In genomic region chr3:160027541-160028195, GRCh38 we compare ENCODE assay signal across 2 cellular contexts.
TF ChIP-seq lines count a peak whose summit lies in the region.

No MANE protein-coding gene starts in this region.

TF ChIP-seq in HEK293, 187 proteins besides CTCF, POLR2A, EP300 and RAD21:
- TF ChIP-seq PRDM2 (tag by site-specific recombination; IDR thresholded peaks at IDR 0.05; ENCODE audit: borderline replicate concordance) (no peak), ZNF133 (tag by site-specific recombination; IDR thresholded peaks at IDR 0.05) (no peak), ZNF211 (tag by site-specific recombination; IDR thresholded peaks at IDR 0.05; ENCODE audit: low read depth) (no peak), ZNF670 (tag by site-specific recombination; IDR thresholded peaks at IDR 0.05; ENCODE audit: low read depth) (no peak), ZNF394 (tag by site-specific recombination; IDR thresholded peaks at IDR 0.05; ENCODE audit: borderline replicate concordance) (peak; percentile 67; the same call in 1 of the 2 replicates), ZNF621 (tag by site-specific recombination; IDR thresholded peaks at IDR 0.05) (no peak), PRDM1 (tag by site-specific recombination; IDR thresholded peaks at IDR 0.05) (peak; percentile 63), ZNF449 (tag by site-specific recombination; IDR thresholded peaks at IDR 0.05) (peak; percentile 78), ZFP3 (tag by site-specific recombination; IDR thresholded peaks at IDR 0.05; ENCODE audit: low read depth) (no peak), ZNF623 (tag by site-specific recombination; IDR thresholded peaks at IDR 0.05) (no peak)
- TF ChIP-seq, protein P1, sequence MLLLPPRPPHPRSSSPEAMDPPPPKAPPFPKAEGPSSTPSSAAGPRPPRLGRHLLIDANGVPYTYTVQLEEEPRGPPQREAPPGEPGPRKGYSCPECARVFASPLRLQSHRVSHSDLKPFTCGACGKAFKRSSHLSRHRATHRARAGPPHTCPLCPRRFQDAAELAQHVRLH (tag by site-specific recombination; IDR thresholded peaks at IDR 0.05), result no peak

TF ChIP-seq in K562, 482 proteins besides CTCF, POLR2A, EP300 and RAD21 (continued from another document and continues in another):
- TF ChIP-seq, protein P2, sequence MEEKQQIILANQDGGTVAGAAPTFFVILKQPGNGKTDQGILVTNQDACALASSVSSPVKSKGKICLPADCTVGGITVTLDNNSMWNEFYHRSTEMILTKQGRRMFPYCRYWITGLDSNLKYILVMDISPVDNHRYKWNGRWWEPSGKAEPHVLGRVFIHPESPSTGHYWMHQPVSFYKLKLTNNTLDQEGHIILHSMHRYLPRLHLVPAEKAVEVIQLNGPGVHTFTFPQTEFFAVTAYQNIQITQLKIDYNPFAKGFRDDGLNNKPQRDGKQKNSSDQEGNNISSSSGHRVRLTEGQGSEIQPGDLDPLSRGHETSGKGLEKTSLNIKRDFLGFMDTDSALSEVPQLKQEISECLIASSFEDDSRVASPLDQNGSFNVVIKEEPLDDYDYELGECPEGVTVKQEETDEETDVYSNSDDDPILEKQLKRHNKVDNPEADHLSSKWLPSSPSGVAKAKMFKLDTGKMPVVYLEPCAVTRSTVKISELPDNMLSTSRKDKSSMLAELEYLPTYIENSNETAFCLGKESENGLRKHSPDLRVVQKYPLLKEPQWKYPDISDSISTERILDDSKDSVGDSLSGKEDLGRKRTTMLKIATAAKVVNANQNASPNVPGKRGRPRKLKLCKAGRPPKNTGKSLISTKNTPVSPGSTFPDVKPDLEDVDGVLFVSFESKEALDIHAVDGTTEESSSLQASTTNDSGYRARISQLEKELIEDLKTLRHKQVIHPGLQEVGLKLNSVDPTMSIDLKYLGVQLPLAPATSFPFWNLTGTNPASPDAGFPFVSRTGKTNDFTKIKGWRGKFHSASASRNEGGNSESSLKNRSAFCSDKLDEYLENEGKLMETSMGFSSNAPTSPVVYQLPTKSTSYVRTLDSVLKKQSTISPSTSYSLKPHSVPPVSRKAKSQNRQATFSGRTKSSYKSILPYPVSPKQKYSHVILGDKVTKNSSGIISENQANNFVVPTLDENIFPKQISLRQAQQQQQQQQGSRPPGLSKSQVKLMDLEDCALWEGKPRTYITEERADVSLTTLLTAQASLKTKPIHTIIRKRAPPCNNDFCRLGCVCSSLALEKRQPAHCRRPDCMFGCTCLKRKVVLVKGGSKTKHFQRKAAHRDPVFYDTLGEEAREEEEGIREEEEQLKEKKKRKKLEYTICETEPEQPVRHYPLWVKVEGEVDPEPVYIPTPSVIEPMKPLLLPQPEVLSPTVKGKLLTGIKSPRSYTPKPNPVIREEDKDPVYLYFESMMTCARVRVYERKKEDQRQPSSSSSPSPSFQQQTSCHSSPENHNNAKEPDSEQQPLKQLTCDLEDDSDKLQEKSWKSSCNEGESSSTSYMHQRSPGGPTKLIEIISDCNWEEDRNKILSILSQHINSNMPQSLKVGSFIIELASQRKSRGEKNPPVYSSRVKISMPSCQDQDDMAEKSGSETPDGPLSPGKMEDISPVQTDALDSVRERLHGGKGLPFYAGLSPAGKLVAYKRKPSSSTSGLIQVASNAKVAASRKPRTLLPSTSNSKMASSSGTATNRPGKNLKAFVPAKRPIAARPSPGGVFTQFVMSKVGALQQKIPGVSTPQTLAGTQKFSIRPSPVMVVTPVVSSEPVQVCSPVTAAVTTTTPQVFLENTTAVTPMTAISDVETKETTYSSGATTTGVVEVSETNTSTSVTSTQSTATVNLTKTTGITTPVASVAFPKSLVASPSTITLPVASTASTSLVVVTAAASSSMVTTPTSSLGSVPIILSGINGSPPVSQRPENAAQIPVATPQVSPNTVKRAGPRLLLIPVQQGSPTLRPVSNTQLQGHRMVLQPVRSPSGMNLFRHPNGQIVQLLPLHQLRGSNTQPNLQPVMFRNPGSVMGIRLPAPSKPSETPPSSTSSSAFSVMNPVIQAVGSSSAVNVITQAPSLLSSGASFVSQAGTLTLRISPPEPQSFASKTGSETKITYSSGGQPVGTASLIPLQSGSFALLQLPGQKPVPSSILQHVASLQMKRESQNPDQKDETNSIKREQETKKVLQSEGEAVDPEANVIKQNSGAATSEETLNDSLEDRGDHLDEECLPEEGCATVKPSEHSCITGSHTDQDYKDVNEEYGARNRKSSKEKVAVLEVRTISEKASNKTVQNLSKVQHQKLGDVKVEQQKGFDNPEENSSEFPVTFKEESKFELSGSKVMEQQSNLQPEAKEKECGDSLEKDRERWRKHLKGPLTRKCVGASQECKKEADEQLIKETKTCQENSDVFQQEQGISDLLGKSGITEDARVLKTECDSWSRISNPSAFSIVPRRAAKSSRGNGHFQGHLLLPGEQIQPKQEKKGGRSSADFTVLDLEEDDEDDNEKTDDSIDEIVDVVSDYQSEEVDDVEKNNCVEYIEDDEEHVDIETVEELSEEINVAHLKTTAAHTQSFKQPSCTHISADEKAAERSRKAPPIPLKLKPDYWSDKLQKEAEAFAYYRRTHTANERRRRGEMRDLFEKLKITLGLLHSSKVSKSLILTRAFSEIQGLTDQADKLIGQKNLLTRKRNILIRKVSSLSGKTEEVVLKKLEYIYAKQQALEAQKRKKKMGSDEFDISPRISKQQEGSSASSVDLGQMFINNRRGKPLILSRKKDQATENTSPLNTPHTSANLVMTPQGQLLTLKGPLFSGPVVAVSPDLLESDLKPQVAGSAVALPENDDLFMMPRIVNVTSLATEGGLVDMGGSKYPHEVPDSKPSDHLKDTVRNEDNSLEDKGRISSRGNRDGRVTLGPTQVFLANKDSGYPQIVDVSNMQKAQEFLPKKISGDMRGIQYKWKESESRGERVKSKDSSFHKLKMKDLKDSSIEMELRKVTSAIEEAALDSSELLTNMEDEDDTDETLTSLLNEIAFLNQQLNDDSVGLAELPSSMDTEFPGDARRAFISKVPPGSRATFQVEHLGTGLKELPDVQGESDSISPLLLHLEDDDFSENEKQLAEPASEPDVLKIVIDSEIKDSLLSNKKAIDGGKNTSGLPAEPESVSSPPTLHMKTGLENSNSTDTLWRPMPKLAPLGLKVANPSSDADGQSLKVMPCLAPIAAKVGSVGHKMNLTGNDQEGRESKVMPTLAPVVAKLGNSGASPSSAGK (IDR thresholded peaks at IDR 0.05), result no peak
- no peak for TF ChIP-seq CHD1 (IDR thresholded peaks at IDR 0.05; ENCODE audit: low read length)
- TF ChIP-seq ZNF696 (CRISPR knock-in tag; conservative IDR thresholded peaks at IDR 0.05), result no peak
- TF ChIP-seq MAFK (IDR thresholded peaks at IDR 0.05; ENCODE audit: low read length), result peak; percentile 75
- TF ChIP-seq ZNF764 (CRISPR knock-in tag; IDR thresholded peaks at IDR 0.05; ENCODE audit: low read depth), result no peak
- TF ChIP-seq RBM22 (IDR thresholded peaks at IDR 0.05; ENCODE audit: low read depth, low read length, poor library complexity, severe bottlenecking), result no peak
- peak; percentile 45 for TF ChIP-seq FOSL1 (tag; conservative IDR thresholded peaks at IDR 0.05)
- no peak for TF ChIP-seq MED1 (CRISPR knock-in tag; IDR thresholded peaks at IDR 0.05; ENCODE audit: borderline replicate concordance)
- TF ChIP-seq CTBP1 (IDR thresholded peaks at IDR 0.05; ENCODE audit: borderline replicate concordance), result peak; percentile 66; the same call in 1 of the 2 replicates
- TF ChIP-seq ATF7 (IDR thresholded peaks at IDR 0.05), result no peak
- no peak for TF ChIP-seq PHF20 (IDR thresholded peaks at IDR 0.05; ENCODE audit: partially characterized antibody)
- no peak for TF ChIP-seq NCOA2 (IDR thresholded peaks at IDR 0.05; ENCODE audit: partially characterized antibody in 2 of 2)
- TF ChIP-seq ZNF253 (CRISPR knock-in tag; conservative IDR thresholded peaks at IDR 0.05), result no peak
- TF ChIP-seq ZNF282 (CRISPR knock-in tag; IDR thresholded peaks at IDR 0.05), result no peak
- peak; percentile 92 for TF ChIP-seq BACH1 (tag; IDR thresholded peaks at IDR 0.05)
- TF ChIP-seq NRF1 (conservative IDR thresholded peaks at IDR 0.05 in 1 of 2, IDR thresholded peaks at IDR 0.05 in 1 of 2), result peak in 1 of 2 experiments; percentile 42; a peak in 1 of 4 replicates
- TF ChIP-seq TEAD4 (IDR thresholded peaks at IDR 0.05; ENCODE audit: low read length), result no peak
- TF ChIP-seq TEAD4 (CRISPR knock-in tag; IDR thresholded peaks at IDR 0.05; ENCODE audit: borderline replicate concordance), result no peak
- TF ChIP-seq, protein P3, sequence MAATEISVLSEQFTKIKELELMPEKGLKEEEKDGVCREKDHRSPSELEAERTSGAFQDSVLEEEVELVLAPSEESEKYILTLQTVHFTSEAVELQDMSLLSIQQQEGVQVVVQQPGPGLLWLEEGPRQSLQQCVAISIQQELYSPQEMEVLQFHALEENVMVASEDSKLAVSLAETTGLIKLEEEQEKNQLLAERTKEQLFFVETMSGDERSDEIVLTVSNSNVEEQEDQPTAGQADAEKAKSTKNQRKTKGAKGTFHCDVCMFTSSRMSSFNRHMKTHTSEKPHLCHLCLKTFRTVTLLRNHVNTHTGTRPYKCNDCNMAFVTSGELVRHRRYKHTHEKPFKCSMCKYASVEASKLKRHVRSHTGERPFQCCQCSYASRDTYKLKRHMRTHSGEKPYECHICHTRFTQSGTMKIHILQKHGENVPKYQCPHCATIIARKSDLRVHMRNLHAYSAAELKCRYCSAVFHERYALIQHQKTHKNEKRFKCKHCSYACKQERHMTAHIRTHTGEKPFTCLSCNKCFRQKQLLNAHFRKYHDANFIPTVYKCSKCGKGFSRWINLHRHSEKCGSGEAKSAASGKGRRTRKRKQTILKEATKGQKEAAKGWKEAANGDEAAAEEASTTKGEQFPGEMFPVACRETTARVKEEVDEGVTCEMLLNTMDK (IDR thresholded peaks at IDR 0.05; ENCODE audit: borderline replicate concordance, insufficient read depth, low read depth, low read length, poor library complexity, severe bottlenecking), result no peak
- TF ChIP-seq ZBTB8A (IDR thresholded peaks at IDR 0.05; ENCODE audit: partially characterized antibody), result no peak
- TF ChIP-seq, protein P4, sequence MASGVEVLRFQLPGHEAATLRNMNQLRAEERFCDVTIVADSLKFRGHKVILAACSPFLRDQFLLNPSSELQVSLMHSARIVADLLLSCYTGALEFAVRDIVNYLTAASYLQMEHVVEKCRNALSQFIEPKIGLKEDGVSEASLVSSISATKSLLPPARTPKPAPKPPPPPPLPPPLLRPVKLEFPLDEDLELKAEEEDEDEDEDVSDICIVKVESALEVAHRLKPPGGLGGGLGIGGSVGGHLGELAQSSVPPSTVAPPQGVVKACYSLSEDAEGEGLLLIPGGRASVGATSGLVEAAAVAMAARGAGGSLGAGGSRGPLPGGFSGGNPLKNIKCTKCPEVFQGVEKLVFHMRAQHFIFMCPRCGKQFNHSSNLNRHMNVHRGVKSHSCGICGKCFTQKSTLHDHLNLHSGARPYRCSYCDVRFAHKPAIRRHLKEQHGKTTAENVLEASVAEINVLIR (CRISPR knock-in tag; IDR thresholded peaks at IDR 0.05), result no peak
- TF ChIP-seq GTF2B (IDR thresholded peaks at IDR 0.05; ENCODE audit: extremely low read depth, insufficient read length), result no peak
- no peak for TF ChIP-seq SNIP1 (IDR thresholded peaks at IDR 0.05; ENCODE audit: low read depth)
- no peak for TF ChIP-seq FOXA3 (CRISPR knock-in tag; conservative IDR thresholded peaks at IDR 0.05 in 1 of 2, IDR thresholded peaks at IDR 0.05 in 1 of 2)
- no peak for TF ChIP-seq STAG1 (CRISPR knock-in tag; IDR thresholded peaks at IDR 0.05; ENCODE audit: borderline replicate concordance)
- TF ChIP-seq, protein P5, sequence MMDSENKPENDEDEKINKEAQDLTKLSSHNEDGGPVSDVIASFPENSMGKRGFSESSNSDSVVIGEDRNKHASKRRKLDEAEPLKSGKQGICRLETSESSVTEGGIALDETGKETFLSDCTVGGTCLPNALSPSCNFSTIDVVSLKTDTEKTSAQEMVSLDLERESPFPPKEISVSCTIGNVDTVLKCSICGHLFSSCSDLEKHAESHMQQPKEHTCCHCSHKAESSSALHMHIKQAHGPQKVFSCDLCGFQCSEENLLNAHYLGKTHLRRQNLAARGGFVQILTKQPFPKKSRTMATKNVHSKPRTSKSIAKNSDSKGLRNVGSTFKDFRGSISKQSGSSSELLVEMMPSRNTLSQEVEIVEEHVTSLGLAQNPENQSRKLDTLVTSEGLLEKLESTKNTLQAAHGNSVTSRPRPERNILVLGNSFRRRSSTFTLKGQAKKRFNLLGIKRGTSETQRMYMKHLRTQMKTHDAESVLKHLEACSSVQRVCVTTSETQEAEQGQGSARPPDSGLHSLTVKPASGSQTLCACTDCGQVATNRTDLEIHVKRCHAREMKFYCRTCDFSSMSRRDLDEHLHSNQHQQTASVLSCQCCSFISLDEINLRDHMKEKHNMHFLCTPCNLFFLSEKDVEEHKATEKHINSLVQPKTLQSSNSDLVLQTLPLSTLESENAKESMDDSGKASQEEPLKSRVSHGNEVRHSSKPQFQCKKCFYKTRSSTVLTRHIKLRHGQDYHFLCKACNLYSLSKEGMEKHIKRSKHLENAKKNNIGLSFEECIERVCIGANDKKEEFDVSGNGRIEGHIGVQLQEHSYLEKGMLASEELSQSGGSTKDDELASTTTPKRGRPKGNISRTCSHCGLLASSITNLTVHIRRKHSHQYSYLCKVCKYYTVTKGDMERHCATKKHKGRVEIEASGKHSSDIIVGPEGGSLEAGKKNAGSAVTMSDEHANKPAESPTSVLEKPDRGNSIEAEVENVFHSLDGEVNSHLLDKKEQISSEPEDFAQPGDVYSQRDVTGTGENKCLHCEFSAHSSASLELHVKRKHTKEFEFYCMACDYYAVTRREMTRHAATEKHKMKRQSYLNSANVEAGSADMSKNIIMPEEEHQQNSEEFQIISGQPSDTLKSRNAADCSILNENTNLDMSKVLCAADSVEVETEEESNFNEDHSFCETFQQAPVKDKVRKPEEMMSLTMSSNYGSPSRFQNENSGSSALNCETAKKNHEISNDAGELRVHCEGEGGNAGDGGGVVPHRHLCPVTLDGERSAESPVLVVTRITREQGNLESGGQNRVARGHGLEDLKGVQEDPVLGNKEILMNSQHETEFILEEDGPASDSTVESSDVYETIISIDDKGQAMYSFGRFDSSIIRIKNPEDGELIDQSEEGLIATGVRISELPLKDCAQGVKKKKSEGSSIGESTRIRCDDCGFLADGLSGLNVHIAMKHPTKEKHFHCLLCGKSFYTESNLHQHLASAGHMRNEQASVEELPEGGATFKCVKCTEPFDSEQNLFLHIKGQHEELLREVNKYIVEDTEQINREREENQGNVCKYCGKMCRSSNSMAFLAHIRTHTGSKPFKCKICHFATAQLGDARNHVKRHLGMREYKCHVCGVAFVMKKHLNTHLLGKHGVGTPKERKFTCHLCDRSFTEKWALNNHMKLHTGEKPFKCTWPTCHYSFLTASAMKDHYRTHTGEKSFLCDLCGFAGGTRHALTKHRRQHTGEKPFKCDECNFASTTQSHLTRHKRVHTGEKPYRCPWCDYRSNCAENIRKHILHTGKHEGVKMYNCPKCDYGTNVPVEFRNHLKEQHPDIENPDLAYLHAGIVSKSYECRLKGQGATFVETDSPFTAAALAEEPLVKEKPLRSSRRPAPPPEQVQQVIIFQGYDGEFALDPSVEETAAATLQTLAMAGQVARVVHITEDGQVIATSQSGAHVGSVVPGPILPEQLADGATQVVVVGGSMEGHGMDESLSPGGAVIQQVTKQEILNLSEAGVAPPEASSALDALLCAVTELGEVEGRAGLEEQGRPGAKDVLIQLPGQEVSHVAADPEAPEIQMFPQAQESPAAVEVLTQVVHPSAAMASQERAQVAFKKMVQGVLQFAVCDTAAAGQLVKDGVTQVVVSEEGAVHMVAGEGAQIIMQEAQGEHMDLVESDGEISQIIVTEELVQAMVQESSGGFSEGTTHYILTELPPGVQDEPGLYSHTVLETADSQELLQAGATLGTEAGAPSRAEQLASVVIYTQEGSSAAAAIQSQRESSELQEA (IDR thresholded peaks at IDR 0.05; ENCODE audit: low read depth), result no peak
- TF ChIP-seq ZBTB17 (CRISPR knock-in tag; IDR thresholded peaks at IDR 0.05), result no peak
- no peak for TF ChIP-seq EZH2 (IDR thresholded peaks at IDR 0.05; ENCODE audit: borderline replicate concordance, low read depth, low read length)
- no peak for TF ChIP-seq STAT5A (IDR thresholded peaks at IDR 0.05; ENCODE audit: borderline replicate concordance, low read length)
- TF ChIP-seq TRIM24 (IDR thresholded peaks at IDR 0.05), result no peak
